ENCODE assay signal across 8 cellular contexts in genomic region chr7:155533827-155534690, GRCh38. TPM values are rescaled to one million over a fixed set of nuclear protein-coding genes. Genes with fewer than 3 reads are reported as not detected.
DNase-seq lines count a peak whose midpoint lies in the region; ATAC-seq and TF ChIP-seq lines count a peak whose summit lies in the region.

No MANE protein-coding gene starts in this region.

- no peaks in the 10 kb centered on the region for H3K9me3 ChIP-seq in A673 (ENCODE audit: low read depth, low read length, poor library complexity, severe bottlenecking)
- H3K9me3 ChIP-seq in iPS-20b (ENCODE audit: insufficient read depth, low read depth, low read length), result no peaks in the 10 kb centered on the region; the same call in 1 of the 2 replicates

- no TSS peak for BruUV-seq in A673 (replicated peaks; lab: Mats Ljungman, UMichigan)

- H3K27ac ChIP-seq in A673 (ENCODE audit: low read depth, low read length, poor library complexity, severe bottlenecking) (no peak overlapping the region), iPS-20b (ENCODE audit: low read length) (no peak overlapping the region)

- H3K4me3 ChIP-seq in A673 (ENCODE audit: low read depth, low read length, poor library complexity, severe bottlenecking), result peak overlapping the region; percentile 32
- peak overlapping the region; percentile 71; the same call in 1 of the 2 replicates for H3K4me3 ChIP-seq in iPS-20b (ENCODE audit: low read length)

- intact Hi-C loops in A673 (cut with micrococcal nuclease; ENCODE audit: unreplicated experiment), result loop anchor here (1.0 to 10.0 kb wide), 2 partner anchors 154 to 609 kb away; no protein-coding TSS in a partner anchor

- peak; percentile 67 for TF ChIP-seq CTCF in A673 (conservative IDR thresholded peaks at IDR 0.05; ENCODE audit: low read depth, low read length)

- CTCF ChIA-PET in A673 (lab: Charles Lee), result interaction anchor here (1.1 kb wide), 1 partner anchor 23 kb away, joined by 4 read pairs; no protein-coding TSS in a partner anchor

- H3K9me3 Mint-ChIP-seq in activated T-cell treated with anti-CD3 and anti-CD28 coated beads, Interleukin-2, amount 50 U/mL, for 72 hours, result no peaks in the 10 kb centered on the region

- POLR2A ChIA-PET in A673 (lab: Charles Lee; ENCODE audit: low non-redundant PET), result no interaction called here

- no peaks in the 10 kb centered on the region for H3K36me3 ChIP-seq in A673 (ENCODE audit: insufficient read depth, low read length, poor library complexity, severe bottlenecking)
- no peaks in the 10 kb centered on the region for H3K36me3 ChIP-seq in iPS-20b (ENCODE audit: insufficient read depth, low read depth, low read length)

- H3K27me3 Mint-ChIP-seq in activated T-cell treated with anti-CD3 and anti-CD28 coated beads, Interleukin-2, amount 50 U/mL, for 72 hours (ENCODE audit: low read depth), result peaks cover 72% of the 10 kb centered on the region

- H3K27me3 ChIP-seq in A673 (replicated peaks; ENCODE audit: insufficient read depth, low read depth, low read length, poor library complexity) (peaks cover 66% of the 10 kb centered on the region), iPS-20b (ENCODE audit: insufficient read depth, low read length) (peaks cover 93% of the 10 kb centered on the region)

- DNase-seq in A673 (ENCODE audit: low spot score) (peak; percentile 63), NCI-H1694 (lab: John Stamatoyannopoulos, UW) (peak; percentile 25)
- peak; percentile 57 to 62 for DNase-seq in activated T-cell treated with anti-CD3 and anti-CD28 coated beads, Interleukin-2, amount 50 U/mL, for 72 hours
- DNase-seq in stimulated activated CD8-positive, alpha-beta memory T cell treated with anti-CD3 and anti-CD28 coated beads, Interleukin-12 subunit alpha, Interleukin-12 subunit beta, amount 100 ng/mL, for 24 hours (ENCODE audit: extremely low read depth), result peak; percentile 12

- H3K4me3 Mint-ChIP-seq in activated T-cell treated with anti-CD3 and anti-CD28 coated beads, Interleukin-2, amount 50 U/mL, for 72 hours, result peak overlapping the region; percentile 47 to 78

- ATAC-seq in GM18511 (IDR thresholded peaks at IDR 0.05; ENCODE audit: unreplicated experiment) (peak; percentile 76), HG03097 (IDR thresholded peaks at IDR 0.05; ENCODE audit: low FRiP score, unreplicated experiment) (no peak), HG03039 (IDR thresholded peaks at IDR 0.05; ENCODE audit: unreplicated experiment) (no peak)
- ATAC-seq in activated T-cell treated with anti-CD3 and anti-CD28 coated beads, Interleukin-2, amount 50 U/mL, for 72 hours (replicated peaks in 1 of 2), result peak; percentile 67 to 70

- peaks cover 14% of the 10 kb centered on the region for H3K4me1 ChIP-seq in A673 (ENCODE audit: insufficient read depth, low read length, poor library complexity, severe bottlenecking)
- peaks cover 3% of the 10 kb centered on the region; the same call in 1 of the 2 replicates for H3K4me1 ChIP-seq in iPS-20b (ENCODE audit: insufficient read depth, low read length)

- peaks cover 16% of the 10 kb centered on the region for H3K4me1 Mint-ChIP-seq in activated T-cell treated with anti-CD3 and anti-CD28 coated beads, Interleukin-2, amount 50 U/mL, for 72 hours (ENCODE audit: low read depth)

- peak overlapping the region; percentile 57 for H3K27ac Mint-ChIP-seq in activated T-cell treated with anti-CD3 and anti-CD28 coated beads, Interleukin-2, amount 50 U/mL, for 72 hours

- H3K9ac ChIP-seq in iPS-20b (ENCODE audit: low read depth, low read length), result peak overlapping the region; percentile 28; the same call in 1 of the 2 replicates

- no peaks in the 10 kb centered on the region for H3K36me3 Mint-ChIP-seq in activated T-cell treated with anti-CD3 and anti-CD28 coated beads, Interleukin-2, amount 50 U/mL, for 72 hours (ENCODE audit: insufficient read depth in 2 of 2)

RNA-seq across cellular contexts. Expression of gene CNPY1, which starts 12.3 kb away (rescaled TPM):
- not detected in 2 replicates for total RNA-seq in A673 (2021)
- not detected for total RNA-seq in activated T-cell treated with anti-CD3 and anti-CD28 coated beads, Interleukin-2, amount 50 U/mL, for 72 hours

Comparison
In these comparisons a context has a peak if more than half of its experiments do, and no peak if none do; other contexts are left out.
1. DNase-seq: peak in every context shown above with its lines; median percentile 63 in A673; 60 in activated T-cell treated with anti-CD3 and anti-CD28 coated beads, Interleukin-2, amount 50 U/mL, for 72 hours; 25 in NCI-H1694; 12 in stimulated activated CD8-positive, alpha-beta memory T cell treated with anti-CD3 and anti-CD28 coated beads, Interleukin-12 subunit alpha, Interleukin-12 subunit beta, amount 100 ng/mL, for 24 hours.
2. ATAC-seq: peak in GM18511 (single experiment) and activated T-cell treated with anti-CD3 and anti-CD28 coated beads, Interleukin-2, amount 50 U/mL, for 72 hours (2 of 2); none in HG03097 (single experiment) and HG03039 (single experiment).